Comparison of ENCODE assay signal across 9 cellular contexts in genomic region chr7:5430612-5430947, GRCh38. TPM values are rescaled to one million over a fixed set of nuclear protein-coding genes. Genes with fewer than 3 reads are reported as not detected.
A peak's percentile ranks its signal among the peaks of the same experiment; 100 is the strongest.
DNase-seq lines count a peak whose midpoint lies in the region; ATAC-seq and TF ChIP-seq lines count a peak whose summit lies in the region.
"Had no signal": no experiment of that assay in that cellular context is flagged by ENCODE, and none has a peak within 500 bp of the region (broad histone marks: within the 10 kb centered on the region; RNA-seq: fewer than 3 reads in every experiment).

No MANE protein-coding gene starts in this region.

- no peak overlapping the region for H3K4ac ChIP-seq in mesendoderm (ENCODE audit: low read depth, low read length)

- WGBS in mammary epithelial cell (ENCODE audit: low coverage, missing lambda C conversion rate), result 76% methylated on average over 2 of the region's 5 CpGs
- WGBS in mesendoderm (ENCODE audit: extremely low coverage, insufficient coverage, low lambda C conversion rate), result no CpG with 5 or more reads among the region's 5 CpGs

- H3K4me3 ChIP-seq in HFF-Myc (replicated peaks; ENCODE audit: low read depth, low read length), result peak overlapping the region; percentile 68
- no peak overlapping the region for H3K4me3 ChIP-seq in mammary epithelial cell (replicated peaks in 1 of 3; ENCODE audit: insufficient read depth in 1 of 3, low read depth in 2 of 3, low read length in 3 of 3)
- no peak overlapping the region for H3K4me3 ChIP-seq in mesendoderm (ENCODE audit: low read length)
- no peak overlapping the region for H3K4me3 ChIP-seq in thoracic aorta

- dilution Hi-C loops in mammary epithelial cell (cut with HindIII; ENCODE audit: low sequenced_read_pairs), result loop anchor here (5.0 kb wide), 2 partner anchors 48 to 62 kb away; no protein-coding TSS in a partner anchor

- H3K4me2 ChIP-seq in mammary epithelial cell (ENCODE audit: insufficient read depth, low read depth, low read length) (peak overlapping the region; percentile 99), mesendoderm (ENCODE audit: low read length) (no peak overlapping the region)

- no peaks in the 10 kb centered on the region for H3K27me3 ChIP-seq in mammary epithelial cell (ENCODE audit: insufficient read depth, low read length)
- no peaks in the 10 kb centered on the region for H3K27me3 ChIP-seq in mesendoderm (ENCODE audit: insufficient read depth, low read length, poor library complexity)
- no peaks in the 10 kb centered on the region for H3K27me3 ChIP-seq in thoracic aorta (replicated peaks; ENCODE audit: insufficient read depth)

- H2BK120ac ChIP-seq in mesendoderm (ENCODE audit: low read depth, low read length), result no peak overlapping the region

- H2AFZ ChIP-seq in mammary epithelial cell (ENCODE audit: low read depth, low read length), result no peak overlapping the region

- DNase-seq in HFF-Myc (ENCODE audit: extremely low read depth, low read depth), result no peak
- no peak for DNase-seq in mammary epithelial cell
- no peak for DNase-seq in mesendoderm
- no peak for DNase-seq in thoracic aorta (ENCODE audit: low spot score)
- no peak for DNase-seq in superior temporal gyrus (ENCODE audit: extremely low spot score)
- DNase-seq: NCI-H226 had no signal

- ATAC-seq in thoracic aorta (ENCODE audit: insufficient number of reproducible peaks, low FRiP score, low read depth), result no peak
- ATAC-seq in GM21447 (IDR thresholded peaks at IDR 0.05; ENCODE audit: unreplicated experiment), result no peak
- ATAC-seq in GM19397 (IDR thresholded peaks at IDR 0.05; ENCODE audit: unreplicated experiment), result no peak
- ATAC-seq in HG02938 (IDR thresholded peaks at IDR 0.05; ENCODE audit: unreplicated experiment), result no peak

- intact Hi-C loops in mammary epithelial cell (cut with micrococcal nuclease), result no loop called here

- H3K27ac ChIP-seq in mammary epithelial cell (ENCODE audit: insufficient read depth, low read depth, low read length) (no peak overlapping the region), mesendoderm (ENCODE audit: low read depth, low read length) (no peak overlapping the region), thoracic aorta (peak overlapping the region; percentile 23 to 99)

- no peak overlapping the region for H2BK5ac ChIP-seq in mesendoderm (ENCODE audit: low read length)

- H3K4me1 ChIP-seq in mammary epithelial cell (ENCODE audit: insufficient read depth, low read length) (peaks cover 11% of the 10 kb centered on the region), mesendoderm (ENCODE audit: control insufficient read depth, low read depth, low read length) (peaks cover 5% of the 10 kb centered on the region), thoracic aorta (ENCODE audit: control insufficient read depth in 1 of 2, low read depth in 2 of 2) (peaks cover 8 to 21% of the 10 kb centered on the region in 2 donors)

- no peak overlapping the region for H3K23ac ChIP-seq in mesendoderm (ENCODE audit: low read length)

- BruUV-seq in mammary epithelial cell (replicated peaks; lab: Mats Ljungman, UMichigan), result no TSS peak

- CTCF ChIA-PET in mammary epithelial cell (lab: Charles Lee; ENCODE audit: low non-redundant PET), result no interaction called here

- H3K36me3 ChIP-seq in mammary epithelial cell (ENCODE audit: insufficient read depth, low read length) (peaks cover 3% of the 10 kb centered on the region), mesendoderm (ENCODE audit: control insufficient read depth, insufficient read depth, low read length) (no peaks in the 10 kb centered on the region), thoracic aorta (peaks cover 3% of the 10 kb centered on the region)

- TF ChIP-seq CTCF in HFF-Myc (IDR thresholded peaks at IDR 0.05; ENCODE audit: low read depth, low read length, missing control alignments) (no peak), mammary epithelial cell (conservative IDR thresholded peaks at IDR 0.05 in 1 of 2, IDR thresholded peaks at IDR 0.05 in 1 of 2; ENCODE audit: extremely low read depth in 1 of 2, insufficient read depth in 1 of 2, low read depth in 1 of 2, low read length in 2 of 2) (no peak), thoracic aorta (IDR thresholded peaks at IDR 0.05) (no peak)

- H4K5ac ChIP-seq in mesendoderm (ENCODE audit: low read length), result no peak overlapping the region

- H3K79me1 ChIP-seq in mesendoderm (ENCODE audit: low read length), result peaks cover 2% of the 10 kb centered on the region

- H2AK5ac ChIP-seq in mesendoderm (ENCODE audit: low read length), result no peak overlapping the region

- H3K56ac ChIP-seq in mesendoderm (ENCODE audit: low read length), result peak overlapping the region; percentile 51

- no peaks in the 10 kb centered on the region for H4K20me1 ChIP-seq in mammary epithelial cell (ENCODE audit: insufficient read depth, low read length)

- H4K8ac ChIP-seq in mesendoderm (ENCODE audit: low read depth, low read length), result no peak overlapping the region

- H2BK15ac ChIP-seq in mesendoderm (replicated peaks; ENCODE audit: low read depth), result no peak overlapping the region

- no peak overlapping the region for H3K9ac ChIP-seq in mammary epithelial cell (ENCODE audit: insufficient read depth, low read length)
- H3K9ac ChIP-seq in mesendoderm (ENCODE audit: low read length), result no peak overlapping the region

- no peaks in the 10 kb centered on the region for H3K9me3 ChIP-seq in mammary epithelial cell (replicated peaks; ENCODE audit: insufficient read depth, low read length)
- no peaks in the 10 kb centered on the region for H3K9me3 ChIP-seq in thoracic aorta

- in situ Hi-C loops in mammary epithelial cell (cut with MboI; ENCODE audit: low sequenced_read_pairs in 2 of 2), result no loop called here

- H3K79me2 ChIP-seq in mammary epithelial cell (ENCODE audit: insufficient read depth, low read length) (peaks cover 94% of the 10 kb centered on the region), mesendoderm (ENCODE audit: control insufficient read depth, insufficient read depth, low read length) (no peaks in the 10 kb centered on the region)

- H3K18ac ChIP-seq in mesendoderm (ENCODE audit: low read length), result no peak overlapping the region

RNA-seq across cellular contexts. Expression of gene TNRC18, which starts 6.9 kb away (rescaled TPM):
- total RNA-seq in mammary epithelial cell (100 to 1,000 TPM in 1 of 2 donors, 10 to 100 TPM in 1; 62.2 to 121 TPM), thoracic aorta (100 to 1,000 TPM; 182 to 244 TPM)
- 22.3 TPM for polyA plus RNA-seq in mammary epithelial cell
- 123 TPM for polyA minus RNA-seq in mammary epithelial cell
- 23.2 TPM for polyA plus RNA-seq in mesendoderm (2013, experiment 1 of 2)
- 22.9 TPM for polyA plus RNA-seq in mesendoderm (2013, experiment 2 of 2)

Comparison
In these comparisons a context has a peak if more than half of its experiments do, and no peak if none do; other contexts are left out.
1. H3K27ac ChIP-seq: peak in thoracic aorta (2 of 2); none in mammary epithelial cell (single experiment) and mesendoderm (single experiment).